1 cellular context compared by ENCODE assay signal in the genomic region with DNA sequence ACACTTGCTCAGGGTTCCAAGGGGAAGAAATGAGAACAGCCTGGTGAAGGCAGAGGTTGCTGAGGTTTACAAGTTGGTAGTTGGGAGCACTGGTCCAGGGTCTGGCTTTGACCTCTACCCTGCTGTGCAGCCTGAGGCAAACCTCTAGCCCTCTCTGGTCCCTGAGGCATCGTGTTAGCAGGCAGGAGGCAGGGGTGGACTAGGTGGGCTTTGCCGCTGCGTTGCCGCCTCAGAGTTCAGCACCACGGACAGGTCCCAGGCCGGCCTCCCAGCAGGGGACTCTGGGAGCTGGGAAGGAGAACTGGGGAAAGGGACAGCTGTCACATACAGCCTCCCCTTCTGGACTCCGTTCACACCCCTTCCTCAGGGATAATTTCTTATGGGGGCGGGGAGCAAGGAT.
TF ChIP-seq lines count a peak whose summit lies in the region.

No MANE protein-coding gene starts in this region.

TF ChIP-seq in HepG2, 621 proteins besides CTCF, POLR2A, EP300 and RAD21 (continued from another document and continues in another):
- TF ChIP-seq MLLT10 (CRISPR knock-in tag; IDR thresholded peaks at IDR 0.05) (no peak), TCF7L2 (IDR thresholded peaks at IDR 0.05; ENCODE audit: low read depth, low read length) (no peak), XRCC5 (optimal IDR thresholded peaks at IDR 0.05; ENCODE audit: low read length) (peak; percentile 20), ZFP37 (CRISPR knock-in tag; IDR thresholded peaks at IDR 0.05; ENCODE audit: borderline replicate concordance) (peak; percentile 90), PPARG (CRISPR knock-in tag; conservative IDR thresholded peaks at IDR 0.05) (peak; percentile 37; the same call in 1 of the 2 replicates), ZNF703 (CRISPR knock-in tag; IDR thresholded peaks at IDR 0.05; ENCODE audit: borderline replicate concordance) (no peak), TCF7 (IDR thresholded peaks at IDR 0.05; ENCODE audit: low read depth) (no peak), NFRKB (IDR thresholded peaks at IDR 0.05) (no peak), TBX3 (IDR thresholded peaks at IDR 0.05; ENCODE audit: borderline replicate concordance) (no peak), ZNF678 (CRISPR knock-in tag; IDR thresholded peaks at IDR 0.05) (no peak), MBD4 (IDR thresholded peaks at IDR 0.05; ENCODE audit: borderline replicate concordance, low read length) (no peak), ATM (IDR thresholded peaks at IDR 0.05; ENCODE audit: borderline replicate concordance) (no peak), RBFOX2 (IDR thresholded peaks at IDR 0.05; ENCODE audit: low read depth, low read length) (no peak), NFKBIZ (CRISPR knock-in tag; IDR thresholded peaks at IDR 0.05) (0 out of 2 replicates have a peak, but pooled peaks have one; percentile 50), ZSCAN30 (CRISPR knock-in tag; IDR thresholded peaks at IDR 0.05) (no peak), ZNF160 (CRISPR knock-in tag; IDR thresholded peaks at IDR 0.05) (0 out of 2 replicates have a peak, but pooled peaks have one; percentile 65), POLR2G (IDR thresholded peaks at IDR 0.05; ENCODE audit: low read depth, low read length) (no peak), ZNF562 (CRISPR knock-in tag; IDR thresholded peaks at IDR 0.05; ENCODE audit: borderline replicate concordance) (no peak), ZNF501 (CRISPR knock-in tag; IDR thresholded peaks at IDR 0.05) (no peak), ONECUT2 (CRISPR knock-in tag; IDR thresholded peaks at IDR 0.05) (no peak), ZNF550 (CRISPR knock-in tag; IDR thresholded peaks at IDR 0.05; ENCODE audit: borderline replicate concordance) (no peak), HOXA7 (CRISPR knock-in tag; IDR thresholded peaks at IDR 0.05) (no peak), U2AF1 (optimal IDR thresholded peaks at IDR 0.05; ENCODE audit: low read depth, low read length) (no peak), TRIM24 (CRISPR knock-in tag; IDR thresholded peaks at IDR 0.05) (no peak), ZNF329 (CRISPR knock-in tag; IDR thresholded peaks at IDR 0.05; ENCODE audit: low read depth) (peak; percentile 68; the same call in 1 of the 2 replicates), CCAR2 (optimal IDR thresholded peaks at IDR 0.05; ENCODE audit: low read depth, low read length) (no peak)
- TF ChIP-seq, protein P1, sequence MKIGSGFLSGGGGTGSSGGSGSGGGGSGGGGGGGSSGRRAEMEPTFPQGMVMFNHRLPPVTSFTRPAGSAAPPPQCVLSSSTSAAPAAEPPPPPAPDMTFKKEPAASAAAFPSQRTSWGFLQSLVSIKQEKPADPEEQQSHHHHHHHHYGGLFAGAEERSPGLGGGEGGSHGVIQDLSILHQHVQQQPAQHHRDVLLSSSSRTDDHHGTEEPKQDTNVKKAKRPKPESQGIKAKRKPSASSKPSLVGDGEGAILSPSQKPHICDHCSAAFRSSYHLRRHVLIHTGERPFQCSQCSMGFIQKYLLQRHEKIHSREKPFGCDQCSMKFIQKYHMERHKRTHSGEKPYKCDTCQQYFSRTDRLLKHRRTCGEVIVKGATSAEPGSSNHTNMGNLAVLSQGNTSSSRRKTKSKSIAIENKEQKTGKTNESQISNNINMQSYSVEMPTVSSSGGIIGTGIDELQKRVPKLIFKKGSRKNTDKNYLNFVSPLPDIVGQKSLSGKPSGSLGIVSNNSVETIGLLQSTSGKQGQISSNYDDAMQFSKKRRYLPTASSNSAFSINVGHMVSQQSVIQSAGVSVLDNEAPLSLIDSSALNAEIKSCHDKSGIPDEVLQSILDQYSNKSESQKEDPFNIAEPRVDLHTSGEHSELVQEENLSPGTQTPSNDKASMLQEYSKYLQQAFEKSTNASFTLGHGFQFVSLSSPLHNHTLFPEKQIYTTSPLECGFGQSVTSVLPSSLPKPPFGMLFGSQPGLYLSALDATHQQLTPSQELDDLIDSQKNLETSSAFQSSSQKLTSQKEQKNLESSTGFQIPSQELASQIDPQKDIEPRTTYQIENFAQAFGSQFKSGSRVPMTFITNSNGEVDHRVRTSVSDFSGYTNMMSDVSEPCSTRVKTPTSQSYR (CRISPR knock-in tag; IDR thresholded peaks at IDR 0.05; ENCODE audit: borderline replicate concordance), result peak; percentile 66; the same call in 1 of the 2 replicates
- TF ChIP-seq, protein P2, sequence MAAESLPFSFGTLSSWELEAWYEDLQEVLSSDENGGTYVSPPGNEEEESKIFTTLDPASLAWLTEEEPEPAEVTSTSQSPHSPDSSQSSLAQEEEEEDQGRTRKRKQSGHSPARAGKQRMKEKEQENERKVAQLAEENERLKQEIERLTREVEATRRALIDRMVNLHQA (CRISPR knock-in tag; IDR thresholded peaks at IDR 0.05), result no peak
- TF ChIP-seq, protein P3, sequence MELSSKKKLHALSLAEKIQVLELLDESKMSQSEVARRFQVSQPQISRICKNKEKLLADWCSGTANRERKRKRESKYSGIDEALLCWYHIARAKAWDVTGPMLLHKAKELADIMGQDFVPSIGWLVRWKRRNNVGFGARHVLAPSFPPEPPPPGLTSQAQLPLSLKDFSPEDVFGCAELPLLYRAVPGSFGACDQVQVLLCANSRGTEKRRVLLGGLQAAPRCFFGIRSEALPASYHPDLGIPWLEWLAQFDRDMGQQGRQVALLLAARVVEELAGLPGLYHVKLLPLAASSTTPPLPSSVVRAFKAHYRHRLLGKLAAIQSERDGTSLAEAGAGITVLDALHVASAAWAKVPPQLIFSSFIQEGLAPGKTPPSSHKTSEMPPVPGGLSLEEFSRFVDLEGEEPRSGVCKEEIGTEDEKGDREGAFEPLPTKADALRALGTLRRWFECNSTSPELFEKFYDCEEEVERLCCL (CRISPR knock-in tag; IDR thresholded peaks at IDR 0.05; ENCODE audit: borderline replicate concordance), result no peak
- TF ChIP-seq, protein P4, sequence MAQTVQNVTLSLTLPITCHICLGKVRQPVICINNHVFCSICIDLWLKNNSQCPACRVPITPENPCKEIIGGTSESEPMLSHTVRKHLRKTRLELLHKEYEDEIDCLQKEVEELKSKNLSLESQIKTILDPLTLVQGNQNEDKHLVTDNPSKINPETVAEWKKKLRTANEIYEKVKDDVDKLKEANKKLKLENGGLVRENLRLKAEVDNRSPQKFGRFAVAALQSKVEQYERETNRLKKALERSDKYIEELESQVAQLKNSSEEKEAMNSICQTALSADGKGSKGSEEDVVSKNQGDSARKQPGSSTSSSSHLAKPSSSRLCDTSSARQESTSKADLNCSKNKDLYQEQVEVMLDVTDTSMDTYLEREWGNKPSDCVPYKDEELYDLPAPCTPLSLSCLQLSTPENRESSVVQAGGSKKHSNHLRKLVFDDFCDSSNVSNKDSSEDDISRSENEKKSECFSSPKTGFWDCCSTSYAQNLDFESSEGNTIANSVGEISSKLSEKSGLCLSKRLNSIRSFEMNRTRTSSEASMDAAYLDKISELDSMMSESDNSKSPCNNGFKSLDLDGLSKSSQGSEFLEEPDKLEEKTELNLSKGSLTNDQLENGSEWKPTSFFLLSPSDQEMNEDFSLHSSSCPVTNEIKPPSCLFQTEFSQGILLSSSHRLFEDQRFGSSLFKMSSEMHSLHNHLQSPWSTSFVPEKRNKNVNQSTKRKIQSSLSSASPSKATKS (CRISPR knock-in tag; IDR thresholded peaks at IDR 0.05), result no peak
- TF ChIP-seq, protein P5, sequence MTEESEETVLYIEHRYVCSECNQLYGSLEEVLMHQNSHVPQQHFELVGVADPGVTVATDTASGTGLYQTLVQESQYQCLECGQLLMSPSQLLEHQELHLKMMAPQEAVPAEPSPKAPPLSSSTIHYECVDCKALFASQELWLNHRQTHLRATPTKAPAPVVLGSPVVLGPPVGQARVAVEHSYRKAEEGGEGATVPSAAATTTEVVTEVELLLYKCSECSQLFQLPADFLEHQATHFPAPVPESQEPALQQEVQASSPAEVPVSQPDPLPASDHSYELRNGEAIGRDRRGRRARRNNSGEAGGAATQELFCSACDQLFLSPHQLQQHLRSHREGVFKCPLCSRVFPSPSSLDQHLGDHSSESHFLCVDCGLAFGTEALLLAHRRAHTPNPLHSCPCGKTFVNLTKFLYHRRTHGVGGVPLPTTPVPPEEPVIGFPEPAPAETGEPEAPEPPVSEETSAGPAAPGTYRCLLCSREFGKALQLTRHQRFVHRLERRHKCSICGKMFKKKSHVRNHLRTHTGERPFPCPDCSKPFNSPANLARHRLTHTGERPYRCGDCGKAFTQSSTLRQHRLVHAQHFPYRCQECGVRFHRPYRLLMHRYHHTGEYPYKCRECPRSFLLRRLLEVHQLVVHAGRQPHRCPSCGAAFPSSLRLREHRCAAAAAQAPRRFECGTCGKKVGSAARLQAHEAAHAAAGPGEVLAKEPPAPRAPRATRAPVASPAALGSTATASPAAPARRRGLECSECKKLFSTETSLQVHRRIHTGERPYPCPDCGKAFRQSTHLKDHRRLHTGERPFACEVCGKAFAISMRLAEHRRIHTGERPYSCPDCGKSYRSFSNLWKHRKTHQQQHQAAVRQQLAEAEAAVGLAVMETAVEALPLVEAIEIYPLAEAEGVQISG (CRISPR knock-in tag; IDR thresholded peaks at IDR 0.05), result peak; percentile 75
- TF ChIP-seq, protein P6, sequence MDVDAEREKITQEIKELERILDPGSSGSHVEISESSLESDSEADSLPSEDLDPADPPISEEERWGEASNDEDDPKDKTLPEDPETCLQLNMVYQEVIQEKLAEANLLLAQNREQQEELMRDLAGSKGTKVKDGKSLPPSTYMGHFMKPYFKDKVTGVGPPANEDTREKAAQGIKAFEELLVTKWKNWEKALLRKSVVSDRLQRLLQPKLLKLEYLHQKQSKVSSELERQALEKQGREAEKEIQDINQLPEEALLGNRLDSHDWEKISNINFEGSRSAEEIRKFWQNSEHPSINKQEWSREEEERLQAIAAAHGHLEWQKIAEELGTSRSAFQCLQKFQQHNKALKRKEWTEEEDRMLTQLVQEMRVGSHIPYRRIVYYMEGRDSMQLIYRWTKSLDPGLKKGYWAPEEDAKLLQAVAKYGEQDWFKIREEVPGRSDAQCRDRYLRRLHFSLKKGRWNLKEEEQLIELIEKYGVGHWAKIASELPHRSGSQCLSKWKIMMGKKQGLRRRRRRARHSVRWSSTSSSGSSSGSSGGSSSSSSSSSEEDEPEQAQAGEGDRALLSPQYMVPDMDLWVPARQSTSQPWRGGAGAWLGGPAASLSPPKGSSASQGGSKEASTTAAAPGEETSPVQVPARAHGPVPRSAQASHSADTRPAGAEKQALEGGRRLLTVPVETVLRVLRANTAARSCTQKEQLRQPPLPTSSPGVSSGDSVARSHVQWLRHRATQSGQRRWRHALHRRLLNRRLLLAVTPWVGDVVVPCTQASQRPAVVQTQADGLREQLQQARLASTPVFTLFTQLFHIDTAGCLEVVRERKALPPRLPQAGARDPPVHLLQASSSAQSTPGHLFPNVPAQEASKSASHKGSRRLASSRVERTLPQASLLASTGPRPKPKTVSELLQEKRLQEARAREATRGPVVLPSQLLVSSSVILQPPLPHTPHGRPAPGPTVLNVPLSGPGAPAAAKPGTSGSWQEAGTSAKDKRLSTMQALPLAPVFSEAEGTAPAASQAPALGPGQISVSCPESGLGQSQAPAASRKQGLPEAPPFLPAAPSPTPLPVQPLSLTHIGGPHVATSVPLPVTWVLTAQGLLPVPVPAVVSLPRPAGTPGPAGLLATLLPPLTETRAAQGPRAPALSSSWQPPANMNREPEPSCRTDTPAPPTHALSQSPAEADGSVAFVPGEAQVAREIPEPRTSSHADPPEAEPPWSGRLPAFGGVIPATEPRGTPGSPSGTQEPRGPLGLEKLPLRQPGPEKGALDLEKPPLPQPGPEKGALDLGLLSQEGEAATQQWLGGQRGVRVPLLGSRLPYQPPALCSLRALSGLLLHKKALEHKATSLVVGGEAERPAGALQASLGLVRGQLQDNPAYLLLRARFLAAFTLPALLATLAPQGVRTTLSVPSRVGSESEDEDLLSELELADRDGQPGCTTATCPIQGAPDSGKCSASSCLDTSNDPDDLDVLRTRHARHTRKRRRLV (CRISPR knock-in tag; IDR thresholded peaks at IDR 0.05), result no peak
- TF ChIP-seq, protein P7, sequence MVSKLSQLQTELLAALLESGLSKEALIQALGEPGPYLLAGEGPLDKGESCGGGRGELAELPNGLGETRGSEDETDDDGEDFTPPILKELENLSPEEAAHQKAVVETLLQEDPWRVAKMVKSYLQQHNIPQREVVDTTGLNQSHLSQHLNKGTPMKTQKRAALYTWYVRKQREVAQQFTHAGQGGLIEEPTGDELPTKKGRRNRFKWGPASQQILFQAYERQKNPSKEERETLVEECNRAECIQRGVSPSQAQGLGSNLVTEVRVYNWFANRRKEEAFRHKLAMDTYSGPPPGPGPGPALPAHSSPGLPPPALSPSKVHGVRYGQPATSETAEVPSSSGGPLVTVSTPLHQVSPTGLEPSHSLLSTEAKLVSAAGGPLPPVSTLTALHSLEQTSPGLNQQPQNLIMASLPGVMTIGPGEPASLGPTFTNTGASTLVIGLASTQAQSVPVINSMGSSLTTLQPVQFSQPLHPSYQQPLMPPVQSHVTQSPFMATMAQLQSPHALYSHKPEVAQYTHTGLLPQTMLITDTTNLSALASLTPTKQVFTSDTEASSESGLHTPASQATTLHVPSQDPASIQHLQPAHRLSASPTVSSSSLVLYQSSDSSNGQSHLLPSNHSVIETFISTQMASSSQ (IDR thresholded peaks at IDR 0.05; ENCODE audit: low read depth), result no peak
- TF ChIP-seq, protein P7 (CRISPR knock-in tag; IDR thresholded peaks at IDR 0.05; ENCODE audit: borderline replicate concordance), result no peak
- TF ChIP-seq, protein P8, sequence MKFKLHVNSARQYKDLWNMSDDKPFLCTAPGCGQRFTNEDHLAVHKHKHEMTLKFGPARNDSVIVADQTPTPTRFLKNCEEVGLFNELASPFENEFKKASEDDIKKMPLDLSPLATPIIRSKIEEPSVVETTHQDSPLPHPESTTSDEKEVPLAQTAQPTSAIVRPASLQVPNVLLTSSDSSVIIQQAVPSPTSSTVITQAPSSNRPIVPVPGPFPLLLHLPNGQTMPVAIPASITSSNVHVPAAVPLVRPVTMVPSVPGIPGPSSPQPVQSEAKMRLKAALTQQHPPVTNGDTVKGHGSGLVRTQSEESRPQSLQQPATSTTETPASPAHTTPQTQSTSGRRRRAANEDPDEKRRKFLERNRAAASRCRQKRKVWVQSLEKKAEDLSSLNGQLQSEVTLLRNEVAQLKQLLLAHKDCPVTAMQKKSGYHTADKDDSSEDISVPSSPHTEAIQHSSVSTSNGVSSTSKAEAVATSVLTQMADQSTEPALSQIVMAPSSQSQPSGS (CRISPR knock-in tag; IDR thresholded peaks at IDR 0.05), result peak; percentile 50; the same call in 1 of the 2 replicates
